27 cellular contexts compared by ENCODE assay signal in genomic region chr3:17469520-17469919, GRCh38.
DNase-seq lines count a peak whose midpoint lies in the region; ATAC-seq, FAIRE-seq and TF ChIP-seq lines count a peak whose summit lies in the region.
"Had no signal": no experiment of that assay in that cellular context is flagged by ENCODE, and none has a peak within 500 bp of the region (broad histone marks: within the 10 kb centered on the region; RNA-seq: fewer than 3 reads in every experiment).

No MANE protein-coding gene starts in this region.

- H2AFZ ChIP-seq in PC-3 (ENCODE audit: low read length) = no peak overlapping the region

- no peak overlapping the region for H3K27ac ChIP-seq in PC-3 (ENCODE audit: low read length)
- H3K27ac ChIP-seq: cardiac muscle cell, coronary artery, gastroesophageal sphincter, ovary, right atrium auricular region, upper lobe of right lung, VCaP had no signal

- FAIRE-seq in RCC 7860 (lab: Jason Lieb, UNC) = no peak

- no peak for TF ChIP-seq CTCF in PC-3 (conservative IDR thresholded peaks at IDR 0.05; ENCODE audit: low read depth, low read length)
- no peak for TF ChIP-seq CTCF in epithelial cell of esophagus (IDR thresholded peaks at IDR 0.05; ENCODE audit: insufficient read depth, low read depth, low read length, missing control alignments)

- H3K27ac Mint-ChIP-seq in activated naive CD4-positive, alpha-beta T cell treated with anti-CD3 and anti-CD28 coated beads, Interleukin-2, amount 10 ng/mL, durations not matched to agents 7 days and 5 days = no peak overlapping the region
- H3K27ac Mint-ChIP-seq: activated CD4-positive, alpha-beta T cell treated with anti-CD3 and anti-CD28 coated beads, Interleukin-2, amount 10 ng/mL, durations not matched to agents 24 days and 14 days; CD4-positive, alpha-beta memory T cell; T-helper 2 cell treated with Interferon-gamma antibody and Interleukin-4, amounts not matched to agents 5 μg/mL and 100 μg/mL, for 36 hours had no signal

- H3K9me2 ChIP-seq in PC-3 (replicated peaks; ENCODE audit: low read length) = no peaks in the 10 kb centered on the region

- no peak overlapping the region for H3K4me2 ChIP-seq in PC-3 (ENCODE audit: low read length)

- peak; percentile 1 for DNase-seq in NCI-H446 treated with DMSO at 0.1 percent for 48 hours (lab: John Stamatoyannopoulos, UW)
- DNase-seq in NCI-H446 (lab: John Stamatoyannopoulos, UW) = no peak
- peak; percentile 46 for DNase-seq in PC-3
- peak; percentile 52 for DNase-seq in epithelial cell of esophagus (ENCODE audit: low read depth)
- no peak for DNase-seq in RCC 7860 (ENCODE audit: low spot score)
- no peak for DNase-seq in SK-N-DZ (ENCODE audit: low spot score)
- DNase-seq in glomerular visceral epithelial cell (ENCODE audit: extremely low spot score) = no peak
- DNase-seq in activated naive CD4-positive, alpha-beta T cell treated with anti-CD3 and anti-CD28 coated beads, Interleukin-2, amount 10 ng/mL, durations not matched to agents 7 days and 5 days = no peak
- DNase-seq: 8988T; activated CD4-positive, alpha-beta T cell treated with anti-CD3 and anti-CD28 coated beads, Interleukin-2, amount 10 ng/mL, durations not matched to agents 24 days and 14 days; activated naive CD4-positive, alpha-beta T cell treated with Interleukin-2 at 50 U/mL for 16 hours; CD4-positive, alpha-beta memory T cell; GDM1; H7; hippocampal formation; left cardiac atrium; NCI-H1105; NCI-H2029 treated with DMSO at 0.1 percent for 48 hours; ovary; upper lobe of right lung had no signal

- no peaks in the 10 kb centered on the region for H3K79me2 ChIP-seq in PC-3 (ENCODE audit: low read length)

- no peaks in the 10 kb centered on the region for H3K27me3 ChIP-seq in PC-3 (ENCODE audit: low read length)
- H3K27me3 ChIP-seq: cardiac muscle cell, gastroesophageal sphincter, ovary, right atrium auricular region, upper lobe of right lung had no signal

- H3K9ac ChIP-seq in PC-3 (ENCODE audit: low read length) = no peak overlapping the region

- no peaks in the 10 kb centered on the region for H3K9me3 ChIP-seq in PC-3 (ENCODE audit: low read length)
- H3K9me3 ChIP-seq: gastroesophageal sphincter, ovary, right atrium auricular region, upper lobe of right lung had no signal

- POLR2A ChIA-PET in PC-3 (lab: Charles Lee; ENCODE audit: unreplicated experiment) = interaction anchor here (0.6 kb wide), 1 partner anchor 128 kb away, joined by 5 read pairs; no protein-coding TSS in a partner anchor

- no peaks in the 10 kb centered on the region for H4K20me1 ChIP-seq in PC-3 (ENCODE audit: low read length)

- H3K4me1 ChIP-seq in PC-3 (ENCODE audit: insufficient read depth, low read length) = peaks cover 11% of the 10 kb centered on the region
- H3K4me1 ChIP-seq: gastroesophageal sphincter, right atrium auricular region, upper lobe of right lung had no signal

- no peaks in the 10 kb centered on the region for H3K27me3 Mint-ChIP-seq in activated naive CD4-positive, alpha-beta T cell treated with anti-CD3 and anti-CD28 coated beads, Interleukin-2, amount 10 ng/mL, durations not matched to agents 7 days and 5 days
- H3K27me3 Mint-ChIP-seq: activated CD4-positive, alpha-beta T cell treated with anti-CD3 and anti-CD28 coated beads, Interleukin-2, amount 10 ng/mL, durations not matched to agents 24 days and 14 days; CD4-positive, alpha-beta memory T cell had no signal

- H3K4me3 ChIP-seq in PC-3 (ENCODE audit: low read length) = no peak overlapping the region
- H3K4me3 ChIP-seq in epithelial cell of esophagus (ENCODE audit: low read length) = no peak overlapping the region
- H3K4me3 ChIP-seq: cardiac muscle cell, coronary artery, gastroesophageal sphincter, ovary, right atrium auricular region, upper lobe of right lung had no signal

- H3K36me3 ChIP-seq in PC-3 (ENCODE audit: low read depth, low read length) = no peaks in the 10 kb centered on the region
- H3K36me3 ChIP-seq: cardiac muscle cell, gastroesophageal sphincter, ovary, right atrium auricular region, upper lobe of right lung had no signal

- no peaks in the 10 kb centered on the region for H3K36me3 Mint-ChIP-seq in activated naive CD4-positive, alpha-beta T cell treated with anti-CD3 and anti-CD28 coated beads, Interleukin-2, amount 10 ng/mL, durations not matched to agents 7 days and 5 days

- ATAC-seq in PC-3 = peak; percentile 41
- ATAC-seq: esophagus mucosa, gastroesophageal sphincter, left cardiac atrium, upper lobe of right lung had no signal

- H3F3A ChIP-seq in PC-3 (ENCODE audit: low read length, unreplicated experiment) = no peaks in the 10 kb centered on the region

- H3K4me1 Mint-ChIP-seq in activated naive CD4-positive, alpha-beta T cell treated with anti-CD3 and anti-CD28 coated beads, Interleukin-2, amount 10 ng/mL, durations not matched to agents 7 days and 5 days = no peaks in the 10 kb centered on the region
- H3K4me1 Mint-ChIP-seq: activated CD4-positive, alpha-beta T cell treated with anti-CD3 and anti-CD28 coated beads, Interleukin-2, amount 10 ng/mL, durations not matched to agents 24 days and 14 days had no signal

- CTCF ChIA-PET in PC-3 (lab: Charles Lee) = no interaction called here
- CTCF ChIA-PET in activated naive CD4-positive, alpha-beta T cell treated with anti-CD3 and anti-CD28 coated beads, Interleukin-2, amount 10 ng/mL, durations not matched to agents 7 days and 5 days (lab: Charles Lee) = interaction anchor here (0.7 kb wide), 1 partner anchor 1520 kb away, joined by 3 read pairs; no protein-coding TSS in a partner anchor

- no peaks in the 10 kb centered on the region for H3K9me3 Mint-ChIP-seq in activated naive CD4-positive, alpha-beta T cell treated with anti-CD3 and anti-CD28 coated beads, Interleukin-2, amount 10 ng/mL, durations not matched to agents 7 days and 5 days
- H3K9me3 Mint-ChIP-seq: activated CD4-positive, alpha-beta T cell treated with anti-CD3 and anti-CD28 coated beads, Interleukin-2, amount 10 ng/mL, durations not matched to agents 24 days and 14 days; CD4-positive, alpha-beta memory T cell; T-helper 2 cell treated with Interferon-gamma antibody and Interleukin-4, amounts not matched to agents 5 μg/mL and 100 μg/mL, for 36 hours had no signal

- H3K4me3 Mint-ChIP-seq in activated naive CD4-positive, alpha-beta T cell treated with anti-CD3 and anti-CD28 coated beads, Interleukin-2, amount 10 ng/mL, durations not matched to agents 7 days and 5 days = no peak overlapping the region
- H3K4me3 Mint-ChIP-seq: activated CD4-positive, alpha-beta T cell treated with anti-CD3 and anti-CD28 coated beads, Interleukin-2, amount 10 ng/mL, durations not matched to agents 24 days and 14 days; CD4-positive, alpha-beta memory T cell; T-helper 2 cell treated with Interferon-gamma antibody and Interleukin-4, amounts not matched to agents 5 μg/mL and 100 μg/mL, for 36 hours had no signal

- no TSS peak for BruUV-seq in PC-3 (replicated peaks; lab: Mats Ljungman, UMichigan)

- intact Hi-C loops in PC-3 (cut with micrococcal nuclease) = no loop called here

Comparison
In these comparisons a context has a peak if more than half of its experiments do, and no peak if none do; other contexts are left out.
1. DNase-seq: peak in NCI-H446 treated with DMSO at 0.1 percent for 48 hours (single experiment), PC-3 (single experiment) and epithelial cell of esophagus (single experiment); none in NCI-H446 (0 of 2), RCC 7860 (single experiment), SK-N-DZ (single experiment), glomerular visceral epithelial cell (single experiment) and activated naive CD4-positive, alpha-beta T cell treated with anti-CD3 and anti-CD28 coated beads, Interleukin-2, amount 10 ng/mL, durations not matched to agents 7 days and 5 days (single experiment).